In genomic region chr20:14413835-14414234, GRCh38 we compare ENCODE assay signal across 19 cellular contexts.
"Had no signal": no experiment of that assay in that cellular context is flagged by ENCODE, and none has a peak within 500 bp of the region (broad histone marks: within the 10 kb centered on the region; RNA-seq: fewer than 3 reads in every experiment).

No MANE protein-coding gene starts in this region.

- H3K27ac ChIP-seq: esophagus squamous epithelium, gastroesophageal sphincter, left ventricle myocardium inferior, ovary, right atrium auricular region had no signal

- H3K27me3 Mint-ChIP-seq: effector memory CD8-positive, alpha-beta T cell had no signal

- H3K9me3 ChIP-seq: esophagus squamous epithelium, gastroesophageal sphincter, left ventricle myocardium inferior, ovary, right atrium auricular region had no signal

- ATAC-seq: effector memory CD8-positive, alpha-beta T cell; gastroesophageal sphincter had no signal

- H3K36me3 ChIP-seq: esophagus squamous epithelium, gastroesophageal sphincter, left ventricle myocardium inferior, ovary, right atrium auricular region had no signal

- H3K27ac Mint-ChIP-seq: effector memory CD8-positive, alpha-beta T cell; immature natural killer cell; naive B cell had no signal

- DNase-seq: effector memory CD8-positive, alpha-beta T cell; esophagus squamous epithelium; foreskin fibroblast; glutamatergic neuron; immature natural killer cell; left ventricle myocardium inferior; mesenchymal stem cell; naive B cell; ovary; small intestine; stimulated activated CD4-positive, alpha-beta T cell treated with anti-CD3 and anti-CD28 coated beads, Interleukin-12 subunit alpha, Interleukin-12 subunit beta, amount 100 ng/mL, for 4 hours; stimulated activated naive CD4-positive, alpha-beta T cell; trophoblast cell had no signal

- H3K4me1 ChIP-seq: esophagus squamous epithelium, gastroesophageal sphincter, right atrium auricular region had no signal

- H3K27me3 ChIP-seq: esophagus squamous epithelium, gastroesophageal sphincter, ovary, right atrium auricular region had no signal

- H3K4me1 Mint-ChIP-seq: immature natural killer cell, naive B cell had no signal

- FAIRE-seq: keratinocyte, urothelium cell line had no signal

- H3K4me3 ChIP-seq: esophagus squamous epithelium, gastroesophageal sphincter, left ventricle myocardium inferior, lung, ovary, right atrium auricular region had no signal

- H3K4me3 Mint-ChIP-seq: effector memory CD8-positive, alpha-beta T cell; immature natural killer cell; neural crest cell had no signal

- H3K36me3 Mint-ChIP-seq: immature natural killer cell, naive B cell had no signal

- H3K9me3 Mint-ChIP-seq: neural crest cell had no signal
